In genomic region chr11:79119491-79120284, GRCh38 we compare ENCODE assay signal across 10 cellular contexts.
DNase-seq lines count a peak whose midpoint lies in the region.
"Had no signal": no experiment of that assay in that cellular context is flagged by ENCODE, and none has a peak within 500 bp of the region (broad histone marks: within the 10 kb centered on the region; RNA-seq: fewer than 3 reads in every experiment).

No MANE protein-coding gene starts in this region.

- DNase-seq in NCI-H1105 (lab: John Stamatoyannopoulos, UW) (peak; percentile 44), NCI-H82 treated with DMSO at 0.1 percent for 48 hours (lab: John Stamatoyannopoulos, UW; ENCODE audit: unreplicated experiment) (peak; percentile 98), hippocampal formation (lab: John Stamatoyannopoulos, UW) (peak; percentile 49 to 71), superior temporal gyrus (ENCODE audit: extremely low spot score) (peak; percentile 81), mucosa of gallbladder (ENCODE audit: low spot score) (no peak), SIG-M5 (lab: John Stamatoyannopoulos, UW) (no peak), NCI-H2196 treated with DMSO at 0.1 percent for 48 hours (lab: John Stamatoyannopoulos, UW; ENCODE audit: unreplicated experiment) (no peak)
- DNase-seq: activated naive CD8-positive, alpha-beta T cell treated with anti-CD3 and anti-CD28 coated beads, Interleukin-2, amount 10 ng/mL, durations not matched to agents 7 days and 5 days; KBM-7; kidney glomerular epithelial cell had no signal

Comparison
In these comparisons a context has a peak if more than half of its experiments do, and no peak if none do; other contexts are left out.
1. DNase-seq: peak in NCI-H1105 (single experiment), NCI-H82 treated with DMSO at 0.1 percent for 48 hours (single experiment), hippocampal formation (2 of 2) and superior temporal gyrus (single experiment); none in mucosa of gallbladder (single experiment), SIG-M5 (single experiment) and NCI-H2196 treated with DMSO at 0.1 percent for 48 hours (single experiment).